In genomic region chr7:27171636-27172387, GRCh38 we compare ENCODE assay signal across 9 cellular contexts. TPM values are rescaled to one million over a fixed set of nuclear protein-coding genes. Genes with fewer than 3 reads are reported as not detected.
DNase-seq lines count a peak whose midpoint lies in the region; ATAC-seq and TF ChIP-seq lines count a peak whose summit lies in the region.
"Had no signal": no experiment of that assay in that cellular context is flagged by ENCODE, and none has a peak within 500 bp of the region (broad histone marks: within the 10 kb centered on the region; RNA-seq: fewer than 3 reads in every experiment).

No MANE protein-coding gene starts in this region.

- POLR2A ChIA-PET in activated CD4-positive, alpha-beta T cell treated with anti-CD3 and anti-CD28 coated beads, Interleukin-2, amount 10 ng/mL, durations not matched to agents 7 days and 5 days (lab: Charles Lee): interaction anchor here (0.8 kb wide), 1 partner anchor 21 kb away, joined by 3 read pairs; no protein-coding TSS in a partner anchor

- H3K27ac Mint-ChIP-seq in activated CD4-positive, alpha-beta T cell treated with anti-CD3 and anti-CD28 coated beads, Interleukin-2, amount 10 ng/mL, durations not matched to agents 7 days and 5 days: peak overlapping the region; percentile 77

- H3K27me3 ChIP-seq in tibial artery: no peaks in the 10 kb centered on the region

- H3K27ac ChIP-seq in tibial artery: peak overlapping the region; percentile 96 to 97

- H3K4me1 Mint-ChIP-seq in activated CD4-positive, alpha-beta T cell treated with anti-CD3 and anti-CD28 coated beads, Interleukin-2, amount 10 ng/mL, durations not matched to agents 7 days and 5 days: peaks cover 8% of the 10 kb centered on the region

- H3K4me3 ChIP-seq in foreskin fibroblast (ENCODE audit: low read depth in 1 of 2, low read length in 2 of 2) (peak overlapping the region; percentile 59 to 93), tibial artery (peak overlapping the region; percentile 68 to 91)

- H3K27me3 Mint-ChIP-seq in activated CD4-positive, alpha-beta T cell treated with anti-CD3 and anti-CD28 coated beads, Interleukin-2, amount 10 ng/mL, durations not matched to agents 7 days and 5 days: peaks cover 69% of the 10 kb centered on the region

- ATAC-seq in HG02884 (IDR thresholded peaks at IDR 0.05; ENCODE audit: unreplicated experiment): no peak
- no peak for ATAC-seq in GM19467 (IDR thresholded peaks at IDR 0.05; ENCODE audit: unreplicated experiment)

- peaks cover 8% of the 10 kb centered on the region for H3K36me3 Mint-ChIP-seq in activated CD4-positive, alpha-beta T cell treated with anti-CD3 and anti-CD28 coated beads, Interleukin-2, amount 10 ng/mL, durations not matched to agents 7 days and 5 days (ENCODE audit: low read depth)

- peaks cover 0 to 41% (median 12%) of the 10 kb centered on the region in 4 donors for H3K4me1 ChIP-seq in tibial artery

- no peak for DNase-seq in activated CD4-positive, alpha-beta T cell treated with anti-CD3 and anti-CD28 coated beads, Interleukin-2, amount 10 ng/mL, durations not matched to agents 7 days and 5 days
- no peak for DNase-seq in activated CD4-positive, alpha-beta T cell treated with anti-CD3 and anti-CD28 coated beads for 4 hours
- DNase-seq in RPMI8226 (peak; percentile 47), foreskin fibroblast (peak in 1 of 2 donors; percentile 73), tibial artery (peak; percentile 24 to 70), NCI-H2171 treated with DMSO at 0.1 percent for 48 hours (lab: John Stamatoyannopoulos, UW) (no peak)

- H3K9me3 ChIP-seq in tibial artery: no peaks in the 10 kb centered on the region

- intact Hi-C loops in tibial artery (cut with DNase I; ENCODE audit: low total_unique reads): loop anchor here (5.0 kb wide), 1 partner anchor 975 kb away; no protein-coding TSS in a partner anchor

- H3K9me3 Mint-ChIP-seq in activated CD4-positive, alpha-beta T cell treated with anti-CD3 and anti-CD28 coated beads, Interleukin-2, amount 10 ng/mL, durations not matched to agents 7 days and 5 days: no peaks in the 10 kb centered on the region

- no peak for TF ChIP-seq CTCF in foreskin fibroblast (IDR thresholded peaks at IDR 0.05; ENCODE audit: low read depth, low read length)
- TF ChIP-seq CTCF in tibial artery (IDR thresholded peaks at IDR 0.05): no peak

- CTCF ChIA-PET in activated CD4-positive, alpha-beta T cell treated with anti-CD3 and anti-CD28 coated beads, Interleukin-2, amount 10 ng/mL, durations not matched to agents 7 days and 5 days (lab: Charles Lee): interaction anchor here (0.9 to 1.9 kb wide), 3 partner anchors 14 to 84 kb away, joined by 3 to 7 read pairs (median 3); no protein-coding TSS in a partner anchor

- peak overlapping the region; percentile 37 for H3K4me3 Mint-ChIP-seq in activated CD4-positive, alpha-beta T cell treated with anti-CD3 and anti-CD28 coated beads, Interleukin-2, amount 10 ng/mL, durations not matched to agents 7 days and 5 days

- no peaks in the 10 kb centered on the region for H3K36me3 ChIP-seq in tibial artery

RNA-seq across cellular contexts. Expression of gene HOXA10, which starts 2.3 kb away (rescaled TPM):
- total RNA-seq in activated CD4-positive, alpha-beta T cell treated with anti-CD3 and anti-CD28 coated beads, Interleukin-2, amount 10 ng/mL, durations not matched to agents 7 days and 5 days: not detected

RNA-seq across cellular contexts. Expression of gene HOXA9, which starts 6.5 kb away (rescaled TPM):
- not detected for total RNA-seq in activated CD4-positive, alpha-beta T cell treated with anti-CD3 and anti-CD28 coated beads, Interleukin-2, amount 10 ng/mL, durations not matched to agents 7 days and 5 days

RNA-seq across cellular contexts. Expression of gene HOXA11, which starts 13.2 kb away (rescaled TPM):
- not detected for total RNA-seq in activated CD4-positive, alpha-beta T cell treated with anti-CD3 and anti-CD28 coated beads, Interleukin-2, amount 10 ng/mL, durations not matched to agents 7 days and 5 days
- total RNA-seq: pulmonary artery endothelial cell had no signal

RNA-seq across cellular contexts. Expression of gene HOXA7, which starts 15.3 kb away (rescaled TPM):
- total RNA-seq in activated CD4-positive, alpha-beta T cell treated with anti-CD3 and anti-CD28 coated beads, Interleukin-2, amount 10 ng/mL, durations not matched to agents 7 days and 5 days: not detected

RNA-seq across cellular contexts. Expression of gene HOXA3, which starts 19.4 kb away (rescaled TPM):
- total RNA-seq in activated CD4-positive, alpha-beta T cell treated with anti-CD3 and anti-CD28 coated beads, Interleukin-2, amount 10 ng/mL, durations not matched to agents 7 days and 5 days: not detected

Comparison
In these comparisons a context has a peak if more than half of its experiments do, and no peak if none do; other contexts are left out.
1. DNase-seq: peak in RPMI8226 (single experiment) and tibial artery (2 of 2); none in activated CD4-positive, alpha-beta T cell treated with anti-CD3 and anti-CD28 coated beads, Interleukin-2, amount 10 ng/mL, durations not matched to agents 7 days and 5 days (single experiment), activated CD4-positive, alpha-beta T cell treated with anti-CD3 and anti-CD28 coated beads for 4 hours (0 of 2) and NCI-H2171 treated with DMSO at 0.1 percent for 48 hours (single experiment).